Comparison of ENCODE assay signal across 8 cellular contexts in the genomic region with DNA sequence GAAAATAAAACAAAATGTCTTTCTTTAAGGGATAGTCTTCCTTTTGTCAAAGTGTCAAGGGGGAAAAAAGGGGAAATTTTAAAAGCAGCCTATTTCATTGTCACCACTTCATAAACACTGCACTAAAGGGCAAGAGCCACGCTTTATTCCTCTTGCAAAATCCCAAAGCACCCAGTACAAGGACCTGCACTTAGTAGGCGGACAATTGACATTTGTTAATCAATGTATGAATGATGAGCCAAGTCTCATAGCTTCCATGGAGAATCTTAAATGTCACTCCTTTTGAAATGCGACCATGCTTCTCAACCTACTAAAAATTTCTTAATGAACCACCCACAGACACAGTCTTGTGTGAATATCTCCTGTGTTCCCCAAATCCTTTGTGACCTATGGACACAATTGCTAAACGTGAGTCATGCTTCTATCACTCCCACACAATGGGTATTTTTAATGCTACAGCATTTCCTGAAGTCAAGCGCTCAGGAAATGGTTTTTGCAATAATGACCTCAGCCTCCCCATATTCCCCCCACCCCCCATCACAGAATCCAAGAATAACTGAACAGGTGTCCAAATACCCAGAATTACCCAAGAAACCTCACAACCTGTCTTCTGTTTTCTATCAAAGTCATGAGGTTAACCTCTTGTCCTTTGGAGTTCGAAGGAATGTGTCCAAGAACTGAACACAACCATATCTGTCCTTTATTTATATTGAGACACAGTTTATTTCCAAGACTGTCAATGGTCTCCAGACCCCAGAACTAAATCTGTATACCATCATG.
DNase-seq lines count a peak whose midpoint lies in the region; ATAC-seq and TF ChIP-seq lines count a peak whose summit lies in the region.

No MANE protein-coding gene starts in this region.

- peak overlapping the region; percentile 27 for H3K27ac ChIP-seq in CD4-positive, alpha-beta memory T cell (ENCODE audit: low read depth, low read length)
- H3K27ac ChIP-seq in sigmoid colon: peak overlapping the region in 2 of 4 donors; percentile 50 to 65

- POLR2A ChIA-PET in CD4-positive, alpha-beta memory T cell (lab: Charles Lee; ENCODE audit: partially characterized antibody): interaction anchor here (1.0 to 5.5 kb wide), 7 partner anchors 18 to 394 kb away, joined by 3 to 33 read pairs (median 5); a partner anchor contains a TSS

- no peak for TF ChIP-seq CTCF in sigmoid colon (IDR thresholded peaks at IDR 0.05)
- no peak for TF ChIP-seq CTCF in progenitor cell of endocrine pancreas (IDR thresholded peaks at IDR 0.05; ENCODE audit: unreplicated experiment)

- no peaks in the 10 kb centered on the region for H3K27me3 ChIP-seq in CD4-positive, alpha-beta memory T cell (ENCODE audit: insufficient read depth, low read length)
- no peaks in the 10 kb centered on the region for H3K27me3 ChIP-seq in sigmoid colon

- no peaks in the 10 kb centered on the region for H3K9me3 ChIP-seq in CD4-positive, alpha-beta memory T cell (ENCODE audit: control insufficient read depth in 1 of 2, low read length in 2 of 2)
- no peaks in the 10 kb centered on the region for H3K9me3 ChIP-seq in sigmoid colon

- H3K4me1 ChIP-seq in CD4-positive, alpha-beta memory T cell (ENCODE audit: insufficient read depth, low read length): peaks cover 54% of the 10 kb centered on the region
- peaks cover 0 to 44% (median 34%) of the 10 kb centered on the region in 4 donors for H3K4me1 ChIP-seq in sigmoid colon

- no peaks in the 10 kb centered on the region for H3K36me3 ChIP-seq in CD4-positive, alpha-beta memory T cell (ENCODE audit: insufficient read depth, low read length)
- H3K36me3 ChIP-seq in sigmoid colon: no peaks in the 10 kb centered on the region

- H3K9me3 Mint-ChIP-seq in CD4-positive, alpha-beta memory T cell: peaks cover 0 to 10% (median 0%) of the 10 kb centered on the region in 8 donors
- no peaks in the 10 kb centered on the region for H3K9me3 Mint-ChIP-seq in immature natural killer cell
- no peaks in the 10 kb centered on the region for H3K9me3 Mint-ChIP-seq in progenitor cell of endocrine pancreas (ENCODE audit: low read depth)

- peak in 1 of 5 donors; percentile 11 for DNase-seq in CD4-positive, alpha-beta memory T cell
- DNase-seq in HPDE6-E6E7 (ENCODE audit: extremely low spot score) (peak; percentile 63), activated T-cell treated with anti-CD3 and anti-CD28 coated beads for 4 hours (peak; percentile 27), immature natural killer cell (peak; percentile 26 to 44 (median 29)), HuH-7 (ENCODE audit: low spot score) (no peak), sigmoid colon (no peak), progenitor cell of endocrine pancreas (ENCODE audit: low spot score, unreplicated experiment) (no peak)

- TF ChIP-seq EP300 in sigmoid colon (IDR thresholded peaks at IDR 0.05): peak in 1 of 4 donors; percentile 33

- WGBS in sigmoid colon, 2 donors: 47 to 62% methylated on average over 6 of the region's 6 CpGs

- CTCF ChIA-PET in CD4-positive, alpha-beta memory T cell (lab: Charles Lee; ENCODE audit: partially characterized antibody): no interaction called here

- no peaks in the 10 kb centered on the region for H3K27me3 Mint-ChIP-seq in CD4-positive, alpha-beta memory T cell
- H3K27me3 Mint-ChIP-seq in immature natural killer cell (ENCODE audit: low read depth in 3 of 3): peaks cover 0 to 9% (median 2%) of the 10 kb centered on the region in 3 donors
- H3K27me3 Mint-ChIP-seq in progenitor cell of endocrine pancreas: no peaks in the 10 kb centered on the region

- peaks cover 34 to 74% (median 61%) of the 10 kb centered on the region in 4 donors for H3K4me1 Mint-ChIP-seq in CD4-positive, alpha-beta memory T cell
- peaks cover 69 to 88% of the 10 kb centered on the region in 2 donors for H3K4me1 Mint-ChIP-seq in immature natural killer cell
- H3K4me1 Mint-ChIP-seq in progenitor cell of endocrine pancreas (ENCODE audit: low read depth): peaks cover 37% of the 10 kb centered on the region

- intact Hi-C loops in CD4-positive, alpha-beta memory T cell (cut with micrococcal nuclease): no loop called here
- intact Hi-C loops in sigmoid colon (cut with DNase I): no loop called here

- no peak overlapping the region for H3K4me3 ChIP-seq in CD4-positive, alpha-beta memory T cell (ENCODE audit: low read length in 2 of 2)
- no peak overlapping the region for H3K4me3 ChIP-seq in sigmoid colon

- no peak for TF ChIP-seq POLR2A in sigmoid colon (IDR thresholded peaks at IDR 0.05)

- H3K27ac Mint-ChIP-seq in CD4-positive, alpha-beta memory T cell: peak overlapping the region; percentile 76 to 96 (median 92)
- H3K27ac Mint-ChIP-seq in immature natural killer cell (peak overlapping the region; percentile 93 to 100 (median 98)), progenitor cell of endocrine pancreas (no peak overlapping the region)

- peak overlapping the region in 6 of 8 donors; percentile 4 to 87 (median 67) for H3K4me3 Mint-ChIP-seq in CD4-positive, alpha-beta memory T cell
- H3K4me3 Mint-ChIP-seq in immature natural killer cell (peak overlapping the region; percentile 54 to 87 (median 81)), progenitor cell of endocrine pancreas (ENCODE audit: low read depth) (no peak overlapping the region)

- ATAC-seq in GM19438 (IDR thresholded peaks at IDR 0.05; ENCODE audit: low read depth, unreplicated experiment): peak; percentile 39

- no peaks in the 10 kb centered on the region for H3K36me3 Mint-ChIP-seq in CD4-positive, alpha-beta memory T cell
- H3K36me3 Mint-ChIP-seq in immature natural killer cell (peaks cover 0 to 11% (median 4%) of the 10 kb centered on the region in 3 donors), progenitor cell of endocrine pancreas (ENCODE audit: insufficient read depth) (no peaks in the 10 kb centered on the region)

Comparison
In these comparisons a context has a peak if more than half of its experiments do, and no peak if none do; other contexts are left out.
1. DNase-seq: peak in HPDE6-E6E7 (single experiment), activated T-cell treated with anti-CD3 and anti-CD28 coated beads for 4 hours (single experiment) and immature natural killer cell (3 of 3); none in HuH-7 (single experiment), sigmoid colon (single experiment) and progenitor cell of endocrine pancreas (single experiment).